ENCODE assay signal across 21 cellular contexts in genomic region chr2:29080886-29081743, GRCh38. TPM values are rescaled to one million over a fixed set of nuclear protein-coding genes. Genes with fewer than 3 reads are reported as not detected.
DNase-seq lines count a peak whose midpoint lies in the region; ATAC-seq and TF ChIP-seq lines count a peak whose summit lies in the region.
"Had no signal": no experiment of that assay in that cellular context is flagged by ENCODE, and none has a peak within 500 bp of the region (broad histone marks: within the 10 kb centered on the region; RNA-seq: fewer than 3 reads in every experiment).

No MANE protein-coding gene starts in this region.

- peaks cover 3% of the 10 kb centered on the region for H3K9me3 Mint-ChIP-seq in activated CD8-positive, alpha-beta memory T cell treated with anti-CD3 and anti-CD28 coated beads, Interleukin-2, amount 10 ng/mL, durations not matched to agents 7 days and 5 days (ENCODE audit: low read depth)
- peaks cover 26% of the 10 kb centered on the region for H3K9me3 Mint-ChIP-seq in WTC11

- no peak for TF ChIP-seq POLR2A in upper lobe of left lung (IDR thresholded peaks at IDR 0.05)

- H3K4me1 Mint-ChIP-seq in activated CD8-positive, alpha-beta memory T cell treated with anti-CD3 and anti-CD28 coated beads, Interleukin-2, amount 10 ng/mL, durations not matched to agents 7 days and 5 days: peaks cover 3% of the 10 kb centered on the region
- H3K4me1 Mint-ChIP-seq in WTC11: no peaks in the 10 kb centered on the region; the same call in 1 of the 2 replicates
- H3K4me1 Mint-ChIP-seq: activated naive CD8-positive, alpha-beta T cell treated with anti-CD3 and anti-CD28 coated beads, Interleukin-2, amount 10 ng/mL, durations not matched to agents 7 days and 5 days had no signal

- no peaks in the 10 kb centered on the region for H3K27me3 Mint-ChIP-seq in activated CD8-positive, alpha-beta memory T cell treated with anti-CD3 and anti-CD28 coated beads, Interleukin-2, amount 10 ng/mL, durations not matched to agents 7 days and 5 days
- no peaks in the 10 kb centered on the region for H3K27me3 Mint-ChIP-seq in WTC11 (ENCODE audit: low read depth)

- H3K4me3 Mint-ChIP-seq in activated CD8-positive, alpha-beta memory T cell treated with anti-CD3 and anti-CD28 coated beads, Interleukin-2, amount 10 ng/mL, durations not matched to agents 7 days and 5 days: no peak overlapping the region
- H3K4me3 Mint-ChIP-seq in WTC11: no peak overlapping the region
- H3K4me3 Mint-ChIP-seq: activated naive CD8-positive, alpha-beta T cell treated with anti-CD3 and anti-CD28 coated beads, Interleukin-2, amount 10 ng/mL, durations not matched to agents 7 days and 5 days had no signal

- H3K27me3 ChIP-seq in upper lobe of left lung: no peaks in the 10 kb centered on the region
- H3K27me3 ChIP-seq: BLaER1 treated with 17β-estradiol and CSF1 and Interleukin-3, amounts not matched to agents 10 nM and 100 nM; cardiac muscle cell; foreskin keratinocyte had no signal

- H3K9me3 ChIP-seq in upper lobe of left lung: peaks cover 0 to 16% (median 10%) of the 10 kb centered on the region in 4 donors

- POLR2A ChIA-PET in WTC11 (lab: Charles Lee): no interaction called here

- H3K4me1 ChIP-seq in upper lobe of left lung: peaks cover 0 to 5% (median 0%) of the 10 kb centered on the region in 4 donors
- H3K4me1 ChIP-seq: foreskin keratinocyte had no signal

- peak overlapping the region; percentile 16 to 81 (median 43) for H3K27ac ChIP-seq in upper lobe of left lung
- H3K27ac ChIP-seq: BLaER1 treated with 17β-estradiol and CSF1 and Interleukin-3, amounts not matched to agents 10 nM and 100 nM; cardiac muscle cell; foreskin keratinocyte had no signal

- no peak for ATAC-seq in activated CD8-positive, alpha-beta memory T cell treated with anti-CD3 and anti-CD28 coated beads, Interleukin-2, amount 10 ng/mL, durations not matched to agents 7 days and 5 days
- peak; percentile 59 to 60 for ATAC-seq in upper lobe of left lung (ENCODE audit: low FRiP score in 2 of 2)
- no peak for ATAC-seq in GM21526 (IDR thresholded peaks at IDR 0.05; ENCODE audit: low FRiP score, unreplicated experiment)
- ATAC-seq in WTC11: no peak
- ATAC-seq: foreskin keratinocyte, Panc1 had no signal

- H3K36me3 Mint-ChIP-seq in activated CD8-positive, alpha-beta memory T cell treated with anti-CD3 and anti-CD28 coated beads, Interleukin-2, amount 10 ng/mL, durations not matched to agents 7 days and 5 days: peaks cover 4% of the 10 kb centered on the region
- H3K36me3 Mint-ChIP-seq in WTC11: peaks cover 12% of the 10 kb centered on the region; the same call in 1 of the 2 replicates
- H3K36me3 Mint-ChIP-seq: activated naive CD8-positive, alpha-beta T cell treated with anti-CD3 and anti-CD28 coated beads, Interleukin-2, amount 10 ng/mL, durations not matched to agents 7 days and 5 days had no signal

- WGBS in upper lobe of left lung, 2 donors: 76 to 91% methylated on average over 11 to 12 of the region's 12 CpGs

- CTCF ChIA-PET in activated CD8-positive, alpha-beta memory T cell treated with anti-CD3 and anti-CD28 coated beads, Interleukin-2, amount 10 ng/mL, durations not matched to agents 7 days and 5 days (lab: Charles Lee): no interaction called here
- CTCF ChIA-PET in WTC11 (lab: Charles Lee): no interaction called here

- H3K36me3 ChIP-seq in upper lobe of left lung: no peaks in the 10 kb centered on the region
- H3K36me3 ChIP-seq: cardiac muscle cell had no signal

- DNase-seq in activated CD8-positive, alpha-beta memory T cell treated with anti-CD3 and anti-CD28 coated beads, Interleukin-2, amount 10 ng/mL, durations not matched to agents 7 days and 5 days: peak; percentile 11
- no peak for DNase-seq in activated CD8-positive, alpha-beta memory T cell treated with anti-CD3 and anti-CD28 coated beads, Interleukin-2, amount 50 U/mL, for 48 hours
- peak; percentile 80 for DNase-seq in amniotic epithelial cell (ENCODE audit: low read depth)
- DNase-seq in islet precursor cell: peak; percentile 47
- DNase-seq in upper lobe of left lung: no peak
- DNase-seq in WTC11 (ENCODE audit: low spot score): no peak
- DNase-seq in epidermal melanocyte (ENCODE audit: insufficient read length, low spot score): no peak
- DNase-seq: activated CD4-positive, alpha-beta T cell treated with anti-CD3 and anti-CD28 coated beads, Interleukin-2, amount 50 U/mL, for 4 hours; activated naive CD8-positive, alpha-beta T cell treated with anti-CD3 and anti-CD28 coated beads, Interleukin-2, amount 10 ng/mL, durations not matched to agents 7 days and 5 days; DMS 273 treated with DMSO at 0.1 percent for 48 hours; foreskin keratinocyte; GF-D8; NCI-H1048; NCI-H524 had no signal

- TF ChIP-seq CTCF in upper lobe of left lung (IDR thresholded peaks at IDR 0.05): no peak
- TF ChIP-seq CTCF in WTC11 (IDR thresholded peaks at IDR 0.05): no peak

- peak in 1 of 4 donors; percentile 12 for TF ChIP-seq EP300 in upper lobe of left lung (IDR thresholded peaks at IDR 0.05)

- no peak overlapping the region for H3K27ac Mint-ChIP-seq in activated CD8-positive, alpha-beta memory T cell treated with anti-CD3 and anti-CD28 coated beads, Interleukin-2, amount 10 ng/mL, durations not matched to agents 7 days and 5 days
- H3K27ac Mint-ChIP-seq in WTC11: no peak overlapping the region
- H3K27ac Mint-ChIP-seq: activated naive CD8-positive, alpha-beta T cell treated with anti-CD3 and anti-CD28 coated beads, Interleukin-2, amount 10 ng/mL, durations not matched to agents 7 days and 5 days had no signal

- no peak overlapping the region for H3K4me3 ChIP-seq in upper lobe of left lung
- H3K4me3 ChIP-seq: BLaER1 treated with 17β-estradiol and CSF1 and Interleukin-3, amounts not matched to agents 10 nM and 100 nM; cardiac muscle cell; smooth muscle cell had no signal

TF ChIP-seq in WTC11, 78 proteins besides CTCF, POLR2A, EP300 and RAD21 (continues in another document):
- TF ChIP-seq CREB1 (CRISPR knock-in tag; IDR thresholded peaks at IDR 0.05) (no peak), ZNF532 (CRISPR knock-in tag; IDR thresholded peaks at IDR 0.05; ENCODE audit: borderline replicate concordance) (no peak), ERG (CRISPR knock-in tag; IDR thresholded peaks at IDR 0.05) (no peak), NFE2L1 (CRISPR knock-in tag; IDR thresholded peaks at IDR 0.05) (no peak), ZNF219 (CRISPR knock-in tag; IDR thresholded peaks at IDR 0.05; ENCODE audit: borderline replicate concordance) (no peak), NR1H2 (CRISPR knock-in tag; IDR thresholded peaks at IDR 0.05) (no peak), GTF2I (CRISPR knock-in tag; conservative IDR thresholded peaks at IDR 0.05) (no peak), NR3C1 (CRISPR knock-in tag; conservative IDR thresholded peaks at IDR 0.05; ENCODE audit: low read depth) (no peak)

RNA-seq across cellular contexts. Expression of gene PCARE, which starts 6.8 kb away (rescaled TPM):
- total RNA-seq in activated CD8-positive, alpha-beta memory T cell treated with anti-CD3 and anti-CD28 coated beads, Interleukin-2, amount 10 ng/mL, durations not matched to agents 7 days and 5 days: not detected
- under 1 TPM in 4 of 6 donors, not detected in 2; 0.15 to 0.71 (median 0.55) TPM for total RNA-seq in upper lobe of left lung
- not detected in 3 replicates for total RNA-seq in WTC11 (2021)
- total RNA-seq: A172; activated naive CD8-positive, alpha-beta T cell treated with anti-CD3 and anti-CD28 coated beads, Interleukin-2, amount 10 ng/mL, durations not matched to agents 7 days and 5 days; foreskin keratinocyte; liver; smooth muscle cell had no signal

RNA-seq across cellular contexts. Expression of gene CLIP4, which starts 34.1 kb away (rescaled TPM):
- 10 to 100 TPM; 27.6 to 36.7 TPM for total RNA-seq in activated CD8-positive, alpha-beta memory T cell treated with anti-CD3 and anti-CD28 coated beads, Interleukin-2, amount 10 ng/mL, durations not matched to agents 7 days and 5 days
- total RNA-seq in upper lobe of left lung (100 to 1,000 TPM in 1 of 6 donors, 10 to 100 TPM in 5; 46.0 to 104 (median 69.5) TPM), WTC11 (2021) (0.21 to 0.62 TPM (median 0.39 TPM) in 3 replicates)

Comparison
In these comparisons a context has a peak if more than half of its experiments do, and no peak if none do; other contexts are left out.
1. DNase-seq: peak in activated CD8-positive, alpha-beta memory T cell treated with anti-CD3 and anti-CD28 coated beads, Interleukin-2, amount 10 ng/mL, durations not matched to agents 7 days and 5 days (single experiment), amniotic epithelial cell (single experiment) and islet precursor cell (single experiment); none in activated CD8-positive, alpha-beta memory T cell treated with anti-CD3 and anti-CD28 coated beads, Interleukin-2, amount 50 U/mL, for 48 hours (single experiment), upper lobe of left lung (0 of 2), WTC11 (single experiment) and epidermal melanocyte (single experiment).
2. ATAC-seq: peak in upper lobe of left lung (2 of 2); none in activated CD8-positive, alpha-beta memory T cell treated with anti-CD3 and anti-CD28 coated beads, Interleukin-2, amount 10 ng/mL, durations not matched to agents 7 days and 5 days (single experiment), GM21526 (single experiment) and WTC11 (single experiment).
3. RNA of gene CLIP4, which starts 34.1 kb away (total RNA-seq): 46.0 to 104 TPM in upper lobe of left lung and 27.6 to 36.7 TPM in activated CD8-positive, alpha-beta memory T cell treated with anti-CD3 and anti-CD28 coated beads, Interleukin-2, amount 10 ng/mL, durations not matched to agents 7 days and 5 days; 0.21 to 0.62 TPM in WTC11; every median in the first group is over 10 times any median in the second.